8 cellular contexts compared by ENCODE assay signal in genomic region chr6:140052757-140053729, GRCh38.
A peak's percentile ranks its signal among the peaks of the same experiment; 100 is the strongest.
DNase-seq lines count a peak whose midpoint lies in the region; ATAC-seq and TF ChIP-seq lines count a peak whose summit lies in the region.

No MANE protein-coding gene starts in this region.

- peaks cover 2% of the 10 kb centered on the region for H3K9me1 ChIP-seq in IMR-90 (ENCODE audit: insufficient read depth, low read length)

- H4K91ac ChIP-seq in IMR-90 (ENCODE audit: insufficient read depth, low read depth, low read length) = peak overlapping the region; percentile 65

- H2AK5ac ChIP-seq in IMR-90 (ENCODE audit: low read depth, low read length) = peak overlapping the region; percentile 88

- no peaks in the 10 kb centered on the region for H4K20me1 ChIP-seq in IMR-90 (ENCODE audit: insufficient read depth, low read length)

- H4K8ac ChIP-seq in IMR-90 (ENCODE audit: low read depth in 2 of 2, low read length in 2 of 2) = peak overlapping the region; percentile 40 to 95; a peak in 3 of 4 replicates

- no TSS peak for BruUV-seq in IMR-90 (replicated peaks; lab: Mats Ljungman, UMichigan)

- TF ChIP-seq POLR2A in IMR-90 (IDR thresholded peaks at IDR 0.05; ENCODE audit: low read depth, low read length) = no peak

- peak overlapping the region; percentile 80 for H2BK20ac ChIP-seq in IMR-90 (ENCODE audit: low read depth, low read length)

- no CpG with 5 or more reads among the region's 6 CpGs for WGBS in IMR-90 (ENCODE audit: extremely low coverage in 2 of 2, insufficient read length in 1 of 2), 2 experiments
- 62% methylated on average over 6 of the region's 6 CpGs for WGBS in liver

- dilution Hi-C loops in IMR-90 (cut with HindIII; ENCODE audit: low sequenced_read_pairs, unreplicated experiment) = no loop called here

- peak overlapping the region; percentile 21; the same call in 1 of the 2 replicates for H4K5ac ChIP-seq in IMR-90 (ENCODE audit: low read depth, low read length)

- in situ Hi-C loops in IMR-90 (cut with MboI; ENCODE audit: low sequenced_read_pairs) = loop anchor here (10.0 kb wide), 1 partner anchor 458 kb away; no protein-coding TSS in a partner anchor

- peak overlapping the region; percentile 58; the same call in 1 of the 2 replicates for H3K18ac ChIP-seq in IMR-90 (ENCODE audit: low read depth, low read length)

- peak overlapping the region; percentile 1 for H3K56ac ChIP-seq in IMR-90 (ENCODE audit: extremely low read depth, insufficient read depth, low read length)

- no peak overlapping the region for H2AK9ac ChIP-seq in IMR-90 (replicated peaks; ENCODE audit: low read depth, low read length, poor library complexity)

- peaks cover 12% of the 10 kb centered on the region for H3K4me1 ChIP-seq in IMR-90 (ENCODE audit: control insufficient read depth, insufficient read depth, low read length)
- peaks cover 0 to 12% (median 1%) of the 10 kb centered on the region in 4 donors for H3K4me1 ChIP-seq in liver (ENCODE audit: control insufficient read depth in 4 of 4, insufficient read depth in 4 of 4, low read length in 3 of 4)

- peak overlapping the region; percentile 99 for H2BK5ac ChIP-seq in IMR-90 (ENCODE audit: low read depth, low read length, poor library complexity, severe bottlenecking)

- no peak; the same call in 1 of the 2 replicates for ATAC-seq in IMR-90 (ENCODE audit: low read depth)
- no peak for ATAC-seq in HG03378 (IDR thresholded peaks at IDR 0.05; ENCODE audit: unreplicated experiment)

- H3K36me3 ChIP-seq in IMR-90 (ENCODE audit: control insufficient read depth, insufficient read depth, low read length) = no peaks in the 10 kb centered on the region
- H3K36me3 ChIP-seq in liver (ENCODE audit: control insufficient read depth in 4 of 4, insufficient read depth in 3 of 4, low read depth in 1 of 4, low read length in 3 of 4) = no peaks in the 10 kb centered on the region

- H3K79me1 ChIP-seq in IMR-90 (ENCODE audit: low read depth in 1 of 2, low read length in 2 of 2) = no peaks in the 10 kb centered on the region

- intact Hi-C loops in IMR-90 (cut with micrococcal nuclease) = loop anchor here (5.0 to 10.0 kb wide), 6 partner anchors 126 to 869 kb away; no protein-coding TSS in a partner anchor

- TF ChIP-seq CTCF in IMR-90 (conservative IDR thresholded peaks at IDR 0.05; ENCODE audit: low read depth, low read length) (peak; percentile 44), liver (IDR thresholded peaks at IDR 0.05; ENCODE audit: low read depth, low read length, missing input control) (peak; percentile 14)

- H2AFZ ChIP-seq in IMR-90 (replicated peaks; ENCODE audit: low read length, poor library complexity) = no peak overlapping the region

- H3K9me3 ChIP-seq in IMR-90 (ENCODE audit: control insufficient read depth, insufficient read depth, low read length) = no peaks in the 10 kb centered on the region
- no peaks in the 10 kb centered on the region for H3K9me3 ChIP-seq in liver (ENCODE audit: control insufficient read depth in 4 of 4, low read length in 3 of 4)

- peak overlapping the region; percentile 97 for H2BK120ac ChIP-seq in IMR-90 (ENCODE audit: low read depth, low read length)

- no peak overlapping the region for H3K4me2 ChIP-seq in IMR-90 (ENCODE audit: low read depth, low read length)

- peak overlapping the region; percentile 18 for H3K27ac ChIP-seq in IMR-90 (ENCODE audit: insufficient read depth, low read length)
- peak overlapping the region; percentile 4 to 59 for H3K27ac ChIP-seq in liver (ENCODE audit: low read depth in 1 of 2, low read length in 2 of 2)

- H3K4me3 ChIP-seq in IMR-90 (ENCODE audit: insufficient read depth, low read depth, low read length) (no peak overlapping the region), liver (ENCODE audit: low read depth in 1 of 3, low read length in 3 of 3) (no peak overlapping the region)

- peak overlapping the region; percentile 93; the same call in 2 of the 3 replicates for H2BK15ac ChIP-seq in IMR-90 (ENCODE audit: low read depth, low read length)

- CTCF ChIA-PET in IMR-90 (lab: Yijun Ruan, JAX) = interaction anchor here (0.6 to 2.6 kb wide), 9 partner anchors 11 to 683 kb away, joined by 3 to 8 read pairs (median 3); no protein-coding TSS in a partner anchor

- H3K4ac ChIP-seq in IMR-90 (ENCODE audit: low read depth, low read length) = peak overlapping the region; percentile 96

- peak overlapping the region; percentile 71; the same call in 1 of the 2 replicates for H3K9ac ChIP-seq in IMR-90 (ENCODE audit: low read depth, low read length)
- no peak overlapping the region for H3K9ac ChIP-seq in liver (ENCODE audit: low read depth in 1 of 2, low read length in 2 of 2)

- POLR2A ChIA-PET in IMR-90 (lab: Charles Lee; ENCODE audit: unreplicated experiment) = interaction anchor here (0.6 to 2.0 kb wide), 3 partner anchors 352 to 684 kb away, joined by 3 to 9 read pairs (median 4); partner anchors contain the start of gene CITED2

- DNase-seq in EH (ENCODE audit: low read depth) (peak; percentile 83), IMR-90 (peak; percentile 59), astrocyte of the hippocampus (ENCODE audit: low read depth, low spot score) (peak; percentile 46), NCI-H526 treated with DMSO at 0.1 percent for 48 hours (lab: John Stamatoyannopoulos, UW) (no peak), T-helper 1 cell (no peak)
- DNase-seq in stimulated activated CD4-positive, alpha-beta T cell treated with anti-CD3 and anti-CD28 coated beads, Interleukin-2, amount 100 ng/mL, for 24 hours = no peak

- TF ChIP-seq RAD21 in IMR-90 (IDR thresholded peaks at IDR 0.05; ENCODE audit: low read length) (peak; percentile 52), liver (IDR thresholded peaks at IDR 0.05) (peak; percentile 47 to 59)

- H3K27me3 ChIP-seq in IMR-90 (ENCODE audit: control insufficient read depth, insufficient read depth, low read length) = no peaks in the 10 kb centered on the region
- no peaks in the 10 kb centered on the region for H3K27me3 ChIP-seq in liver (ENCODE audit: control insufficient read depth in 4 of 4, insufficient read depth in 4 of 4, low read length in 3 of 4)

- H3K23ac ChIP-seq in IMR-90 (ENCODE audit: low read depth, low read length) = peak overlapping the region; percentile 26; the same call in 1 of the 2 replicates

- H3K14ac ChIP-seq in IMR-90 (replicated peaks; ENCODE audit: low read depth, low read length) = peak overlapping the region; percentile 76

TF ChIP-seq in IMR-90, 13 proteins besides CTCF, POLR2A, EP300 and RAD21:
- TF ChIP-seq SMC3 (IDR thresholded peaks at IDR 0.05; ENCODE audit: low read depth, low read length) (peak; percentile 44), MXI1 (IDR thresholded peaks at IDR 0.05; ENCODE audit: borderline replicate concordance, low read depth, low read length) (no peak), CEBPB (IDR thresholded peaks at IDR 0.05; ENCODE audit: low read depth, low read length) (no peak), BHLHE40 (IDR thresholded peaks at IDR 0.05; ENCODE audit: low read depth, low read length) (no peak), RCOR1 (IDR thresholded peaks at IDR 0.05; ENCODE audit: insufficient replicate concordance, low read length) (no peak), RFX5 (IDR thresholded peaks at IDR 0.05; ENCODE audit: low read depth, low read length) (no peak)

TF ChIP-seq in liver, 16 proteins besides CTCF, POLR2A, EP300 and RAD21:
- TF ChIP-seq EGR1 (IDR thresholded peaks at IDR 0.05; ENCODE audit: low read depth in 2 of 2) (no peak), YY1 (IDR thresholded peaks at IDR 0.05) (peak; percentile 18), HNF4A (conservative IDR thresholded peaks at IDR 0.05) (peak; percentile 60 to 66), ZBTB33 (IDR thresholded peaks at IDR 0.05) (no peak), SP1 (IDR thresholded peaks at IDR 0.05) (peak; percentile 26), TAF1 (conservative IDR thresholded peaks at IDR 0.05) (no peak), MAX (IDR thresholded peaks at IDR 0.05) (no peak), RXRA (IDR thresholded peaks at IDR 0.05) (peak; percentile 4 to 9), HNF4G (IDR thresholded peaks at IDR 0.05) (no peak), JUND (IDR thresholded peaks at IDR 0.05) (peak in 1 of 2 donors; percentile 31), FOXA1 (IDR thresholded peaks at IDR 0.05) (no peak), ATF3 (IDR thresholded peaks at IDR 0.05) (peak; percentile 17), NR2F2 (IDR thresholded peaks at IDR 0.05) (no peak)

Comparison
In these comparisons a context has a peak if more than half of its experiments do, and no peak if none do; other contexts are left out.
1. DNase-seq: peak in EH (single experiment), IMR-90 (single experiment) and astrocyte of the hippocampus (single experiment); none in NCI-H526 treated with DMSO at 0.1 percent for 48 hours (single experiment), T-helper 1 cell (0 of 5) and stimulated activated CD4-positive, alpha-beta T cell treated with anti-CD3 and anti-CD28 coated beads, Interleukin-2, amount 100 ng/mL, for 24 hours (0 of 2).